In genomic region chr6:31209137-31209536, GRCh38 we compare ENCODE assay signal across 1 cellular context.
TF ChIP-seq lines count a peak whose summit lies in the region.

No MANE protein-coding gene starts in this region.

TF ChIP-seq in liver, 16 proteins besides CTCF, POLR2A, EP300 and RAD21 (continued from another document):
- TF ChIP-seq ZBTB33 (IDR thresholded peaks at IDR 0.05), result no peak
- TF ChIP-seq SP1 (IDR thresholded peaks at IDR 0.05), result peak; percentile 64
- TF ChIP-seq HNF4A (conservative IDR thresholded peaks at IDR 0.05), result peak; percentile 33 to 90
